ENCODE assay signal across 15 cellular contexts in the genomic region with DNA sequence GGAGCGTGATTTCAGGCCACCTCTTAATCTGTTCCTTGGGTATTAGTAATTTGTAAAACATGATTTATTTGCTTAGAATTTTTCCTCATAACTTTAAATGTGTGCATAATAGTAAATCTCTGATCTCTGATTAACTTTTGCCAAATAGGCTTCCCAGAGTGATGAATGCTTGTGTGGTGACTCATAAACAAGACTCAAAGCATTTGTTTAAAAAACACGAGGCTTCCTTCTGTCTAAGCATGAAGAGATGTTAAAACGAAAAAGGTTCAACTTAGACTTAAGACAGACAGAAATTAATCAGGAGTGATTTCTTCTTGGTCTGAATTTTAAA.
DNase-seq lines count a peak whose midpoint lies in the region; ATAC-seq, FAIRE-seq and TF ChIP-seq lines count a peak whose summit lies in the region.
"Had no signal": no experiment of that assay in that cellular context is flagged by ENCODE, and none has a peak within 500 bp of the region (broad histone marks: within the 10 kb centered on the region; RNA-seq: fewer than 3 reads in every experiment).

No MANE protein-coding gene starts in this region.

- H2AFZ ChIP-seq in ACC112 (ENCODE audit: low read length, unreplicated experiment) = peak overlapping the region; percentile 14

- H3K36me3 ChIP-seq in ACC112 (ENCODE audit: insufficient read depth, low read length) (no peaks in the 10 kb centered on the region), bronchial epithelial cell (ENCODE audit: control insufficient read depth, insufficient read depth, low read length) (no peaks in the 10 kb centered on the region), mucosa of descending colon (ENCODE audit: low read depth) (no peaks in the 10 kb centered on the region)
- H3K36me3 ChIP-seq: spleen, upper lobe of left lung had no signal

- intact Hi-C loops in mucosa of descending colon (cut with DNase I, micrococcal nuclease) = no loop called here

- TF ChIP-seq CTCF in bronchial epithelial cell (IDR thresholded peaks at IDR 0.05; ENCODE audit: insufficient read depth, low read length, severe bottlenecking) = no peak
- TF ChIP-seq CTCF in mucosa of descending colon (IDR thresholded peaks at IDR 0.05) = no peak

- peak overlapping the region; percentile 68 for H3K4me3 ChIP-seq in ACC112 (ENCODE audit: low read depth, low read length)
- no peak overlapping the region for H3K4me3 ChIP-seq in bronchial epithelial cell (ENCODE audit: low read depth, low read length)
- H3K4me3 ChIP-seq in mucosa of descending colon = no peak overlapping the region
- H3K4me3 ChIP-seq: spleen, upper lobe of left lung had no signal

- peak; percentile 79 for DNase-seq in HS-5 (ENCODE audit: low read depth)
- peak; percentile 40 for DNase-seq in bronchial epithelial cell (ENCODE audit: low read depth)
- peak; percentile 75 for DNase-seq in kidney tubule cell (ENCODE audit: low spot score)
- no peak for DNase-seq in mucosa of descending colon
- DNase-seq in LoVo (ENCODE audit: low spot score) = no peak
- DNase-seq: activated CD8-positive, alpha-beta memory T cell treated with anti-CD3 and anti-CD28 coated beads, Interleukin-2, amount 50 U/mL, for 4 hours; effector CD4-positive, alpha-beta T cell; NCI-H1092; NCI-H446; SHP77 treated with DMSO at 0.1 percent for 48 hours; spleen; upper lobe of left lung had no signal

- peak overlapping the region; percentile 56 for H3K27ac ChIP-seq in ACC112 (ENCODE audit: low read depth, low read length)
- H3K27ac ChIP-seq: spleen, upper lobe of left lung had no signal

- ATAC-seq in mucosa of descending colon (no peak), HG03442 (IDR thresholded peaks at IDR 0.05; ENCODE audit: unreplicated experiment) (no peak), GM18873 (IDR thresholded peaks at IDR 0.05; ENCODE audit: low FRiP score, unreplicated experiment) (no peak)

- peaks cover 6% of the 10 kb centered on the region for H3K9me3 ChIP-seq in mucosa of descending colon

- no peaks in the 10 kb centered on the region for H3K79me2 ChIP-seq in ACC112 (ENCODE audit: control insufficient read depth, insufficient read depth, low read length, unreplicated experiment)

- no peaks in the 10 kb centered on the region for H3K27me3 ChIP-seq in ACC112 (ENCODE audit: insufficient read depth, low read length)
- no peaks in the 10 kb centered on the region for H3K27me3 ChIP-seq in bronchial epithelial cell (ENCODE audit: control insufficient read depth, insufficient read depth, low read length)
- H3K27me3 ChIP-seq: upper lobe of left lung had no signal

- no peak for FAIRE-seq in bronchial epithelial cell (lab: Jason Lieb, UNC)

- H3K4me1 ChIP-seq in ACC112 (ENCODE audit: control insufficient read depth, insufficient read depth, low read length, unreplicated experiment) = peaks cover 22% of the 10 kb centered on the region
- no peaks in the 10 kb centered on the region for H3K4me1 ChIP-seq in mucosa of descending colon (ENCODE audit: low read depth)
- H3K4me1 ChIP-seq: spleen, upper lobe of left lung had no signal

Comparison
In these comparisons a context has a peak if more than half of its experiments do, and no peak if none do; other contexts are left out.
1. DNase-seq: peak in HS-5 (single experiment), bronchial epithelial cell (single experiment) and kidney tubule cell (single experiment); none in mucosa of descending colon (0 of 3) and LoVo (single experiment).